ENCODE assay signal across 8 cellular contexts in the genomic region with DNA sequence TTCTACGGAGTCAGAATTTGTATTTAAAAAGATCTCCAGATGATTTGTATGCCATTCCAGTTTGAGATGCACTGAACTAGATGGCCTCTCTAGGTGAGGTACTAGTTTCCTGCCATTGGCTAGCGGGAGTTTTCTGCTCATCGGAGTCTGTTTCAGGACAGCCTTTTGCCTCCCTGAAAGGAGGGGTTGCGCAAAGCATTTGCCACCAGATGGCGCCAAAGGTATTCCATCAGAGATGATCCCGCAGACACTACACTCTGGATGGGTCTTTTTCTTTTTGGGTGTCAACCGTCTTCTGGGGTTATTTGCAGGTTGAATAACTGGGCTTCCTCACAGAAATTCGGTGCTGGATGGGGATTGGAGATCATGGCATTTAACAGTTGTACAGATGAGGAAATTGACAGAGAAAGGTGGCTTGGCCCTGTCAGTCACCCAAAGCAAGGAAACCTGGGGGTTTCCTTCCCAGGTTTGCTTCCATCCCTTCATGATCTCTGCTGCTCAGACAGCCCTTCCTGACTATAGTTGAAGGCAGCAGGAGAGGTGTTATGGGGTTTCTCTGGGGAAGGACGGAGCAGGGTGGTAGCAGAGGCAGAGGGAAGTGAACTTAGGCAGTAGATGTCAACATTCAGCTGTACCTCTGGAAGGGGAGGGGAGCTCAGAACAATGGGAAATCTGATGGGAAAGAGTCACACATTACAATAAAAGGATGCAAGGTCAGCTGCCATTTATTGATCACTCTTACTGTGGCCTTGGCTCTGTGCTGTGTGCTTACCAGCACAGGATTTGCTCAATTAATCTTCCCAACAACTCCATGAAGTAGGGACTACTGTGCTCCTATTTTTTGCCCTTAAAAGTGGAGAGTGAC.
DNase-seq lines count a peak whose midpoint lies in the region; ATAC-seq and TF ChIP-seq lines count a peak whose summit lies in the region.

No MANE protein-coding gene starts in this region.

- no peak overlapping the region for H3K27ac Mint-ChIP-seq in HFFc6

- ATAC-seq in left ventricle myocardium superior (peak; percentile 83), sciatic nerve (peak; percentile 81), HG02840 (IDR thresholded peaks at IDR 0.05; ENCODE audit: low FRiP score, unreplicated experiment) (no peak)

- DNase-seq in HFFc6: peak; percentile 72
- DNase-seq in NCI-H1092 (lab: John Stamatoyannopoulos, UW): peak; percentile 81
- DNase-seq in SW 1271 (lab: John Stamatoyannopoulos, UW): peak; percentile 40 to 86
- DNase-seq in activated naive CD8-positive, alpha-beta T cell treated with anti-CD3 and anti-CD28 coated beads, Interleukin-2, amount 50 U/mL, for 16 hours (ENCODE audit: low read depth, low spot score): peak; percentile 52
- peak; percentile 85 for DNase-seq in left ventricle myocardium superior
- DNase-seq in sciatic nerve (ENCODE audit: low spot score): peak; percentile 95

- peaks cover 3% of the 10 kb centered on the region for H3K27me3 Mint-ChIP-seq in HFFc6 (ENCODE audit: insufficient read depth)

- H3K9me3 Mint-ChIP-seq in HFFc6: no peaks in the 10 kb centered on the region

- H3K4me1 Mint-ChIP-seq in HFFc6 (ENCODE audit: low read depth): peaks cover 44% of the 10 kb centered on the region

- peak; percentile 87 for TF ChIP-seq CTCF in GM12872 (IDR thresholded peaks at IDR 0.05; ENCODE audit: insufficient read depth, low read depth, low read length)
- peak; percentile 96 for TF ChIP-seq CTCF in HFFc6 (IDR thresholded peaks at IDR 0.05)

- no peak overlapping the region for H3K4me3 Mint-ChIP-seq in HFFc6

- no peaks in the 10 kb centered on the region for H3K36me3 Mint-ChIP-seq in HFFc6 (ENCODE audit: low read depth)

- intact Hi-C loops in left ventricle myocardium superior (cut with micrococcal nuclease) (loop anchor here (2.0 to 10.0 kb wide), 2 partner anchors 158 to 362 kb away; no protein-coding TSS in a partner anchor), sciatic nerve (cut with DNase I) (loop anchor here (5.0 to 10.0 kb wide), 2 partner anchors 158 to 361 kb away; no protein-coding TSS in a partner anchor)
